In genomic region chr10:117241541-117242462, GRCh38 we compare ENCODE assay signal across 11 cellular contexts. TPM values are rescaled to one million over a fixed set of nuclear protein-coding genes. Genes with fewer than 3 reads are reported as not detected.
DNase-seq lines count a peak whose midpoint lies in the region; TF ChIP-seq lines count a peak whose summit lies in the region.
"Had no signal": no experiment of that assay in that cellular context is flagged by ENCODE, and none has a peak within 500 bp of the region (broad histone marks: within the 10 kb centered on the region; RNA-seq: fewer than 3 reads in every experiment).

No MANE protein-coding gene starts in this region.

- DNase-seq in DMS53 (lab: John Stamatoyannopoulos, UW), result peak; percentile 56
- no peak for DNase-seq in DMS53 treated with DMSO at 0.1 percent for 48 hours (lab: John Stamatoyannopoulos, UW; ENCODE audit: unreplicated experiment)
- peak; percentile 62 for DNase-seq in OCI-M1 (lab: John Stamatoyannopoulos, UW)
- DNase-seq in glutamatergic neuron, result peak; percentile 56
- no peak for DNase-seq in osteocyte (ENCODE audit: extremely low spot score, unreplicated experiment)
- no peak for DNase-seq in NOMO-1 (lab: John Stamatoyannopoulos, UW; ENCODE audit: unreplicated experiment in 2 of 2)
- DNase-seq in HCEC 1CT, result no peak
- DNase-seq in SK-N-DZ (ENCODE audit: low spot score), result no peak
- DNase-seq: 8988T; activated CD8-positive, alpha-beta memory T cell treated with anti-CD3 and anti-CD28 coated beads, Interleukin-2, amount 10 ng/mL, durations not matched to agents 7 days and 5 days; NCI-H526 treated with DMSO at 0.1 percent for 48 hours had no signal

- H3K36me3 Mint-ChIP-seq in glutamatergic neuron (ENCODE audit: unreplicated experiment), result peaks cover 1% of the 10 kb centered on the region
- peaks cover 2% of the 10 kb centered on the region for H3K36me3 Mint-ChIP-seq in osteocyte (ENCODE audit: unreplicated experiment)

- TF ChIP-seq CTCF in glutamatergic neuron (IDR thresholded peaks at IDR 0.05; ENCODE audit: partially characterized antibody, unreplicated experiment), result no peak
- no peak for TF ChIP-seq CTCF in osteocyte (IDR thresholded peaks at IDR 0.05)

- H3K4me3 Mint-ChIP-seq in glutamatergic neuron (ENCODE audit: unreplicated experiment) (peak overlapping the region; percentile 87), osteocyte (ENCODE audit: unreplicated experiment) (peak overlapping the region; percentile 28)
- H3K4me3 Mint-ChIP-seq: activated CD8-positive, alpha-beta memory T cell treated with anti-CD3 and anti-CD28 coated beads, Interleukin-2, amount 10 ng/mL, durations not matched to agents 7 days and 5 days had no signal

- H3K27ac Mint-ChIP-seq in glutamatergic neuron (ENCODE audit: unreplicated experiment) (peak overlapping the region; percentile 45), osteocyte (ENCODE audit: unreplicated experiment) (no peak overlapping the region)
- H3K27ac Mint-ChIP-seq: activated CD8-positive, alpha-beta memory T cell treated with anti-CD3 and anti-CD28 coated beads, Interleukin-2, amount 10 ng/mL, durations not matched to agents 7 days and 5 days had no signal

- H3K27me3 Mint-ChIP-seq in glutamatergic neuron (ENCODE audit: unreplicated experiment) (peaks cover 10% of the 10 kb centered on the region), osteocyte (ENCODE audit: unreplicated experiment) (peaks cover 78% of the 10 kb centered on the region)

- H3K4me1 Mint-ChIP-seq in glutamatergic neuron (ENCODE audit: low read depth, unreplicated experiment) (peaks cover 13% of the 10 kb centered on the region), osteocyte (ENCODE audit: unreplicated experiment) (peaks cover 3% of the 10 kb centered on the region)

- H3K9me3 Mint-ChIP-seq in glutamatergic neuron (ENCODE audit: unreplicated experiment) (peaks cover 5% of the 10 kb centered on the region), osteocyte (ENCODE audit: unreplicated experiment) (no peaks in the 10 kb centered on the region)

RNA-seq across cellular contexts. Expression of gene SLC18A2, which starts 0.9 kb away (rescaled TPM):
- total RNA-seq in glutamatergic neuron (ENCODE audit: unreplicated experiment) (12.0 TPM), osteocyte (not detected in 2 replicates)
- 6.9 and 8.9 TPM in 2 replicates for polyA plus RNA-seq in SK-N-DZ (2014; cell fraction: cytosol; rRNA removed)
- 15.7 and 19.5 TPM in 2 replicates for polyA plus RNA-seq in SK-N-DZ (2014; cell fraction: nucleus; rRNA removed)
- total RNA-seq: activated CD8-positive, alpha-beta memory T cell treated with anti-CD3 and anti-CD28 coated beads, Interleukin-2, amount 10 ng/mL, durations not matched to agents 7 days and 5 days had no signal

RNA-seq across cellular contexts. Expression of gene KCNK18, which starts 44.5 kb away (rescaled TPM):
- not detected for total RNA-seq in glutamatergic neuron (ENCODE audit: unreplicated experiment)
- total RNA-seq in osteocyte, result not detected in 2 replicates
- polyA plus RNA-seq in SK-N-DZ (2014; cell fraction: cytosol; rRNA removed), result not detected in 2 replicates
- polyA plus RNA-seq in SK-N-DZ (2014; cell fraction: nucleus; rRNA removed), result not detected in 2 replicates
- total RNA-seq: activated CD8-positive, alpha-beta memory T cell treated with anti-CD3 and anti-CD28 coated beads, Interleukin-2, amount 10 ng/mL, durations not matched to agents 7 days and 5 days had no signal

Comparison
In these comparisons a context has a peak if more than half of its experiments do, and no peak if none do; other contexts are left out.
1. DNase-seq: peak in DMS53 (single experiment), OCI-M1 (single experiment) and glutamatergic neuron (single experiment); none in DMS53 treated with DMSO at 0.1 percent for 48 hours (single experiment), osteocyte (single experiment), NOMO-1 (0 of 2), HCEC 1CT (single experiment) and SK-N-DZ (single experiment).
2. RNA of gene SLC18A2, which starts 0.9 kb away (total RNA-seq): 12.0 TPM in glutamatergic neuron (single experiment); not detected in osteocyte; every median in the first group is over 10 times any median in the second.